In the genomic region with DNA sequence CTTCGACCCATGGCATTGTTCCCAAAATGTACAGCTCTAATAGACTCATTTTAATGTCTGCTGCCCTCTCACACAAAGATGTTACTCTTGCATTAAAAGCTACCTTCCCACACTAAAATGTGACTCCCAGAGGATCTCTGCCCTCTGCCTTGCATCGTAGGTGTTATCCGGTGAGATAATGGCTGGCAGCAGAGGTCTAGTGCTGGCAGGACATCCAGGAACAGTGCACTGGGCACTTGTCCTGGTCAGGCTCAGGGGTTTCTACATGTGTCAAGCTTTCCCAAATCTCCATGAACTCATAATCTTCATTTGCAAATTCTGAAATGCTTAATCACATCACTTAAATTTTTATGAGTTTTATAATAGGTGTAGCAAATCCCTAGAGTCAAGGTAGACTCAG, we compare ENCODE assay signal across 18 cellular contexts.
A peak's percentile ranks its signal among the peaks of the same experiment; 100 is the strongest.
DNase-seq lines count a peak whose midpoint lies in the region; ATAC-seq and TF ChIP-seq lines count a peak whose summit lies in the region.
"Had no signal": no experiment of that assay in that cellular context is flagged by ENCODE, and none has a peak within 500 bp of the region (broad histone marks: within the 10 kb centered on the region; RNA-seq: fewer than 3 reads in every experiment).

No MANE protein-coding gene starts in this region.

- intact Hi-C loops in Right ventricle myocardium inferior (cut with DNase I) = no loop called here
- intact Hi-C loops in heart right ventricle (cut with DNase I) = no loop called here

- TF ChIP-seq CTCF in right atrium auricular region (IDR thresholded peaks at IDR 0.05) (no peak), heart right ventricle (IDR thresholded peaks at IDR 0.05) (no peak)

- no peaks in the 10 kb centered on the region for H3K36me3 ChIP-seq in right atrium auricular region
- no peaks in the 10 kb centered on the region for H3K36me3 ChIP-seq in heart right ventricle
- H3K36me3 ChIP-seq: BLaER1 had no signal

- no peak for DNase-seq in Right ventricle myocardium inferior (ENCODE audit: missing footprints)
- DNase-seq in right atrium auricular region (ENCODE audit: low spot score) = no peak
- peak; percentile 76 for DNase-seq in cerebellum (ENCODE audit: low spot score)
- DNase-seq in heart right ventricle = peak in 1 of 2 donors; percentile 9
- DNase-seq in hippocampal formation (lab: John Stamatoyannopoulos, UW) = no peak
- DNase-seq in NCI-H345 treated with DMSO at 0.1 percent for 48 hours (lab: John Stamatoyannopoulos, UW; ENCODE audit: unreplicated experiment) = no peak
- DNase-seq: 8988T; CD4-positive, alpha-beta memory T cell; DMS53; DND-41; EL; HCEC 1CT; IMR-90 had no signal

- peak; percentile 77 for ATAC-seq in Right ventricle myocardium inferior
- peak in 6 of 8 donors; percentile 28 to 95 (median 84) for ATAC-seq in heart right ventricle
- no peak for ATAC-seq in GM18868 (IDR thresholded peaks at IDR 0.05; ENCODE audit: unreplicated experiment)
- no peak for ATAC-seq in GM19395 (IDR thresholded peaks at IDR 0.05; ENCODE audit: unreplicated experiment)
- ATAC-seq: GM23338 had no signal

- H3K27ac ChIP-seq in right atrium auricular region (no peak overlapping the region), heart right ventricle (no peak overlapping the region)
- H3K27ac ChIP-seq: BLaER1, HL-60 had no signal

- H3K9me3 ChIP-seq in right atrium auricular region (no peaks in the 10 kb centered on the region), heart right ventricle (no peaks in the 10 kb centered on the region)
- H3K9me3 ChIP-seq: BLaER1 had no signal

- H3K4me3 ChIP-seq in right atrium auricular region (no peak overlapping the region), heart right ventricle (no peak overlapping the region)
- H3K4me3 ChIP-seq: BLaER1, GM23338 had no signal

- H3K4me1 ChIP-seq in right atrium auricular region (no peaks in the 10 kb centered on the region), heart right ventricle (peaks cover 0 to 3% (median 0%) of the 10 kb centered on the region in 9 donors)
- H3K4me1 ChIP-seq: BLaER1 had no signal

- WGBS in heart right ventricle, 2 donors = 52 to 59% methylated on average over 3 of the region's 3 CpGs

- H3K27me3 ChIP-seq in right atrium auricular region (no peaks in the 10 kb centered on the region), heart right ventricle (no peaks in the 10 kb centered on the region)
- H3K27me3 ChIP-seq: BLaER1 had no signal

Comparison
In these comparisons a context has a peak if more than half of its experiments do, and no peak if none do; other contexts are left out.
1. ATAC-seq: peak in Right ventricle myocardium inferior (single experiment) and heart right ventricle (6 of 8); none in GM18868 (single experiment) and GM19395 (single experiment).